In the genomic region with DNA sequence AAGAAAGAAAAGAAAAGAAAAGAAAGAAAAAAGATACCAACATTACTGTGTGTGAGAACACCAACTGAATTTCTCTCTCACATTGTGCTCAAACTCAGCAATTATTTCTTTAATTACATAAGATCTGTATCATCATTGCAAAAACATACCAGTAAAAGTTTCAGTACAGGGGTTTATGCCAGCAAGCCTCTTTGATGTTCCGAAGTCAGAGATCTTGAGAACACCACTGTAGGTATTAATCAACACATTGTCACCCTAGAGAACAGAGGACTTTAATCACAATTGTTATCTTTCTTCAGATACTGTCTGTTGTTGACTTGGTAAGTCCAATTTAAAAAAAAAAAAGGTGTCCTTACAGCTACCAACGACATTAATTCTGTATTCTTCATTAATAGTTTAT, we compare ENCODE assay signal across 18 cellular contexts.
"Had no signal": no experiment of that assay in that cellular context is flagged by ENCODE, and none has a peak within 500 bp of the region (broad histone marks: within the 10 kb centered on the region; RNA-seq: fewer than 3 reads in every experiment).

No MANE protein-coding gene starts in this region.

- H3K36me3 ChIP-seq: right atrium auricular region, vagina had no signal

- H3K4me3 Mint-ChIP-seq: activated naive CD4-positive, alpha-beta T cell treated with anti-CD3 and anti-CD28 coated beads for 36 hours; activated naive CD8-positive, alpha-beta T cell treated with anti-CD3 and anti-CD28 coated beads, Interleukin-2, amount 50 U/mL, for 24 hours; natural killer cell had no signal

- H3K27me3 Mint-ChIP-seq: activated naive CD8-positive, alpha-beta T cell treated with anti-CD3 and anti-CD28 coated beads, Interleukin-2, amount 50 U/mL, for 24 hours had no signal

- ATAC-seq: activated naive CD8-positive, alpha-beta T cell treated with anti-CD3 and anti-CD28 coated beads, Interleukin-2, amount 50 U/mL, for 24 hours; natural killer cell had no signal

- H3K27me3 ChIP-seq: esophagus muscularis mucosa, neutrophil, right atrium auricular region, transverse colon, vagina had no signal

- DNase-seq: activated CD4-positive, alpha-beta T cell treated with anti-CD3 and anti-CD28 coated beads, Interleukin-2, amount 50 U/mL, for 4 hours; activated CD4-positive, CD25-positive, alpha-beta regulatory T cell treated with anti-CD3 and anti-CD28 coated beads, Interleukin-2, amount 50 U/mL, for 72 hours; activated naive CD4-positive, alpha-beta T cell treated with anti-CD3 and anti-CD28 coated beads for 36 hours; activated naive CD8-positive, alpha-beta T cell treated with anti-CD3 and anti-CD28 coated beads, Interleukin-2, amount 50 U/mL, for 24 hours; foreskin fibroblast; left ventricle myocardium superior; mesenchymal stem cell; natural killer cell; stimulated activated CD4-positive, alpha-beta T cell treated with anti-CD3 and anti-CD28 coated beads, Interleukin-4, amount 100 ng/mL, for 24 hours; stimulated activated naive CD4-positive, alpha-beta T cell; substantia nigra; transverse colon had no signal

- H3K27ac ChIP-seq: neutrophil, vagina had no signal

- H3K4me3 ChIP-seq: esophagus muscularis mucosa, right atrium auricular region, skin epidermis, transverse colon, vagina had no signal

- H3K27ac Mint-ChIP-seq: activated naive CD4-positive, alpha-beta T cell treated with anti-CD3 and anti-CD28 coated beads for 36 hours; activated naive CD8-positive, alpha-beta T cell treated with anti-CD3 and anti-CD28 coated beads, Interleukin-2, amount 50 U/mL, for 24 hours; activated T-helper 2 cell treated with anti-CD3 and anti-CD28 coated beads, Interferon-gamma antibody, Interleukin-2, Interleukin-4, amounts not matched to agents 10 μg/mL and 5 μg/mL and 100 μg/mL, durations not matched to agents 14 hours and 24 hours and 36 hours had no signal

- H3K9me3 ChIP-seq: esophagus muscularis mucosa, neutrophil, right atrium auricular region, transverse colon, vagina had no signal

- H3K9me3 Mint-ChIP-seq: activated naive CD4-positive, alpha-beta T cell treated with anti-CD3 and anti-CD28 coated beads for 36 hours; activated naive CD8-positive, alpha-beta T cell treated with anti-CD3 and anti-CD28 coated beads, Interleukin-2, amount 50 U/mL, for 24 hours; activated T-helper 2 cell treated with anti-CD3 and anti-CD28 coated beads, Interferon-gamma antibody, Interleukin-2, Interleukin-4, amounts not matched to agents 10 μg/mL and 5 μg/mL and 100 μg/mL, durations not matched to agents 14 hours and 24 hours and 36 hours; natural killer cell had no signal
